Comparison of ENCODE assay signal across 23 cellular contexts in genomic region chr3:21697707-21698106, GRCh38. TPM values are rescaled to one million over a fixed set of nuclear protein-coding genes. Genes with fewer than 3 reads are reported as not detected.
DNase-seq lines count a peak whose midpoint lies in the region; ATAC-seq and TF ChIP-seq lines count a peak whose summit lies in the region.
"Had no signal": no experiment of that assay in that cellular context is flagged by ENCODE, and none has a peak within 500 bp of the region (broad histone marks: within the 10 kb centered on the region; RNA-seq: fewer than 3 reads in every experiment).

No MANE protein-coding gene starts in this region.

- H3K36me3 Mint-ChIP-seq in MCF 10A (ENCODE audit: insufficient read depth, unreplicated experiment), result no peaks in the 10 kb centered on the region
- H3K36me3 Mint-ChIP-seq: CD14-positive monocyte; CD8-positive, alpha-beta memory T cell had no signal

- no peaks in the 10 kb centered on the region for H3K36me3 ChIP-seq in mammary epithelial cell (ENCODE audit: insufficient read depth, low read length)
- H3K36me3 ChIP-seq: BE2C, HAP-1 had no signal

- dilution Hi-C loops in mammary epithelial cell (cut with HindIII; ENCODE audit: low sequenced_read_pairs), result no loop called here

- BruUV-seq in mammary epithelial cell (replicated peaks; lab: Mats Ljungman, UMichigan), result no TSS peak
- no TSS peak for BruUV-seq in MCF 10A (replicated peaks; lab: Mats Ljungman, UMichigan)

- intact Hi-C loops in mammary epithelial cell (cut with micrococcal nuclease) (no loop called here), MCF 10A (cut with micrococcal nuclease) (no loop called here)

- CTCF ChIA-PET in mammary epithelial cell (lab: Charles Lee; ENCODE audit: low non-redundant PET), result no interaction called here
- CTCF ChIA-PET in MCF 10A (lab: Yijun Ruan, JAX), result no interaction called here

- no peaks in the 10 kb centered on the region for H3K27me3 ChIP-seq in mammary epithelial cell (ENCODE audit: insufficient read depth, low read length)
- H3K27me3 ChIP-seq: BE2C; BLaER1 treated with 17β-estradiol and CSF1 and Interleukin-3, amounts not matched to agents 10 nM and 100 nM had no signal

- no peak overlapping the region for H3K4me3 Mint-ChIP-seq in MCF 10A (ENCODE audit: unreplicated experiment)
- H3K4me3 Mint-ChIP-seq: CD14-positive monocyte; CD4-positive, alpha-beta T cell; CD8-positive, alpha-beta memory T cell had no signal

- H2AFZ ChIP-seq in mammary epithelial cell (ENCODE audit: low read depth, low read length), result no peak overlapping the region

- in situ Hi-C loops in mammary epithelial cell (cut with MboI; ENCODE audit: low sequenced_read_pairs in 2 of 2), result no loop called here

- H3K27me3 Mint-ChIP-seq in MCF 10A (ENCODE audit: insufficient read depth, unreplicated experiment), result no peaks in the 10 kb centered on the region
- H3K27me3 Mint-ChIP-seq: CD4-positive, alpha-beta T cell; CD8-positive, alpha-beta memory T cell had no signal

- no peak overlapping the region for H3K4me2 ChIP-seq in mammary epithelial cell (ENCODE audit: insufficient read depth, low read depth, low read length)
- H3K4me2 ChIP-seq: A549; BLaER1 treated with 17β-estradiol and CSF1 and Interleukin-3, amounts not matched to agents 10 nM and 100 nM had no signal

- H3K27ac ChIP-seq in mammary epithelial cell (ENCODE audit: insufficient read depth, low read depth, low read length), result no peak overlapping the region
- H3K27ac ChIP-seq: A549; BLaER1 treated with 17β-estradiol and CSF1 and Interleukin-3, amounts not matched to agents 10 nM and 100 nM had no signal

- H3K9me3 ChIP-seq in mammary epithelial cell (replicated peaks; ENCODE audit: insufficient read depth, low read length), result peaks cover 2% of the 10 kb centered on the region
- H3K9me3 ChIP-seq: A549, BE2C, HAP-1 had no signal

- H3K4me1 ChIP-seq in mammary epithelial cell (ENCODE audit: insufficient read depth, low read length), result no peaks in the 10 kb centered on the region
- H3K4me1 ChIP-seq: A549, BE2C, HAP-1 had no signal

- WGBS in mammary epithelial cell (ENCODE audit: low coverage, missing lambda C conversion rate), result 88% methylated on average over 3 of the region's 3 CpGs

- no peaks in the 10 kb centered on the region for H3K4me1 Mint-ChIP-seq in MCF 10A (ENCODE audit: insufficient read depth, unreplicated experiment)
- H3K4me1 Mint-ChIP-seq: CD14-positive monocyte; CD8-positive, alpha-beta memory T cell had no signal

- H4K20me1 ChIP-seq in mammary epithelial cell (ENCODE audit: insufficient read depth, low read length), result no peaks in the 10 kb centered on the region
- H4K20me1 ChIP-seq: BLaER1 treated with 17β-estradiol and CSF1 and Interleukin-3, amounts not matched to agents 10 nM and 100 nM had no signal

- no peak overlapping the region for H3K27ac Mint-ChIP-seq in MCF 10A (ENCODE audit: low read depth, unreplicated experiment)
- H3K27ac Mint-ChIP-seq: CD14-positive monocyte; CD4-positive, alpha-beta T cell had no signal

- no peak overlapping the region for H3K4me3 ChIP-seq in mammary epithelial cell (replicated peaks in 1 of 3; ENCODE audit: insufficient read depth in 1 of 3, low read depth in 2 of 3, low read length in 3 of 3)
- no peak overlapping the region for H3K4me3 ChIP-seq in fibroblast of villous mesenchyme (ENCODE audit: low read depth, low read length)
- H3K4me3 ChIP-seq: A549; BLaER1 treated with 17β-estradiol and CSF1 and Interleukin-3, amounts not matched to agents 10 nM and 100 nM; GM12878; HAP-1 had no signal

- TF ChIP-seq CTCF in mammary epithelial cell (conservative IDR thresholded peaks at IDR 0.05 in 1 of 2, IDR thresholded peaks at IDR 0.05 in 1 of 2; ENCODE audit: extremely low read depth in 1 of 2, insufficient read depth in 1 of 2, low read depth in 1 of 2, low read length in 2 of 2) (no peak), MCF 10A (IDR thresholded peaks at IDR 0.05; ENCODE audit: unreplicated experiment) (no peak), fibroblast of villous mesenchyme (IDR thresholded peaks at IDR 0.05; ENCODE audit: insufficient read depth, low read depth, low read length) (no peak)

- POLR2A ChIA-PET in MCF 10A (lab: Yijun Ruan, JAX), result no interaction called here

- no peaks in the 10 kb centered on the region for H3K9me3 Mint-ChIP-seq in MCF 10A (ENCODE audit: unreplicated experiment)

- ATAC-seq in GM19467 (IDR thresholded peaks at IDR 0.05; ENCODE audit: unreplicated experiment), result no peak
- ATAC-seq: A549, GM12878 had no signal

- DNase-seq in mammary epithelial cell (peak; percentile 32), MCF 10A (ENCODE audit: unreplicated experiment) (no peak), HT1080 (ENCODE audit: low read depth) (peak; percentile 60), fibroblast of villous mesenchyme (ENCODE audit: low read depth) (peak; percentile 10), NCI-H146 (lab: John Stamatoyannopoulos, UW) (no peak)
- DNase-seq: 8988T; ACHN; AML-193; BE2C; Calu3; CD4-positive, alpha-beta T cell; CD8-positive, alpha-beta memory T cell; DMS53; DMS79 treated with DMSO at 0.1 percent for 48 hours; GDM1; GOT3 had no signal

- no peaks in the 10 kb centered on the region for H3K79me2 ChIP-seq in mammary epithelial cell (ENCODE audit: insufficient read depth, low read length)

- H3K9ac ChIP-seq in mammary epithelial cell (ENCODE audit: insufficient read depth, low read length), result no peak overlapping the region
- H3K9ac ChIP-seq: BLaER1 treated with 17β-estradiol and CSF1 and Interleukin-3, amounts not matched to agents 10 nM and 100 nM had no signal

RNA-seq across cellular contexts. Expression of gene ZNF385D, which starts 53.3 kb away (rescaled TPM):
- total RNA-seq in mammary epithelial cell, result 1 to 10 TPM; 3.2 to 8.9 TPM
- 7.1 TPM for polyA plus RNA-seq in mammary epithelial cell
- not detected for polyA minus RNA-seq in mammary epithelial cell
- 1.5 and 1.8 TPM in 2 replicates for total RNA-seq in MCF 10A (2022)
- 0.03 and 0.13 TPM in 2 replicates for total RNA-seq in HT1080 (2014; rRNA removed; shearing (Covaris generic))
- 1.3 and 3.5 TPM in 2 replicates for polyA plus RNA-seq in HT1080 (2015; cell fraction: cytosol; rRNA removed)
- polyA plus RNA-seq in HT1080 (2015; cell fraction: nucleus; rRNA removed), result 0.73 and 2.2 TPM in 2 replicates
- total RNA-seq in fibroblast of villous mesenchyme, result 0.64 and 1.7 TPM in 2 replicates
- total RNA-seq: Calu3; CD4-positive, alpha-beta T cell; CD8-positive, alpha-beta memory T cell; Daoy; GM12878 had no signal
- polyA plus RNA-seq: A549; CD14-positive monocyte; CD8-positive, alpha-beta memory T cell had no signal

Comparison
In these comparisons a context has a peak if more than half of its experiments do, and no peak if none do; other contexts are left out.
1. DNase-seq: peak in mammary epithelial cell (single experiment), HT1080 (single experiment) and fibroblast of villous mesenchyme (single experiment); none in MCF 10A (single experiment) and NCI-H146 (single experiment).